In the genomic region with DNA sequence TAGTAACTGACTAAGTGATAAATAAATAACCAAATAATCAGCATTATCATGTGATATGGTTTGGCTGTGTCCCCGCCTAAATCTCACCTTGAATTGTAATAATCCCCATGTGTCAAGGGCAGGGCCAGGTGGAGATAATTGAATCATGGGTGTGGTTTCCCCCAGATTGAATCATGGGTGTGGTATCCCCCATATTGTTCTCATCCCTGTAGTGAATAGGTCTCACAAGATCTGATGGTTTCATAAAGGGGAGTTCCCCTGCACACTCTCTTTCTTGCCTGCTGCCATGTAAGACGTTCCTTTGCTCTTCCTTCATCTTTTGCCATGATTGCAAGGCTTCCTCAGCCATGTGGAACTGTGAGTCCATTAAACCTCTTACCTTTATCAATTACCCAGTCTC, we compare ENCODE assay signal across 24 cellular contexts.
DNase-seq lines count a peak whose midpoint lies in the region; ATAC-seq, FAIRE-seq and TF ChIP-seq lines count a peak whose summit lies in the region.
"Had no signal": no experiment of that assay in that cellular context is flagged by ENCODE, and none has a peak within 500 bp of the region (broad histone marks: within the 10 kb centered on the region; RNA-seq: fewer than 3 reads in every experiment).

No MANE protein-coding gene starts in this region.

- no peak for TF ChIP-seq RAD21 in K562 (CRISPR knock-in tag; conservative IDR thresholded peaks at IDR 0.05 in 1 of 2, IDR thresholded peaks at IDR 0.05 in 1 of 2)

- TF ChIP-seq CTCF in HEK293 (tag by site-specific recombination; IDR thresholded peaks at IDR 0.05) (no peak), K562 (IDR thresholded peaks at IDR 0.05 in 2 of 3, conservative IDR thresholded peaks at IDR 0.05 in 1 of 3; ENCODE audit: insufficient read depth in 2 of 3, low read depth in 1 of 3, low read length in 3 of 3) (no peak), chondrocyte (IDR thresholded peaks at IDR 0.05) (no peak)

- no peak overlapping the region for H3K4me2 ChIP-seq in K562 (ENCODE audit: insufficient read depth, low read length)
- H3K4me2 ChIP-seq: BLaER1, GM23338 had no signal

- no peak overlapping the region for H3K9ac ChIP-seq in K562 (ENCODE audit: insufficient read depth in 1 of 2, low read depth in 2 of 2, low read length in 2 of 2)
- H3K9ac ChIP-seq: BLaER1 had no signal

- ATAC-seq in activated naive CD4-positive, alpha-beta T cell treated with anti-CD3 and anti-CD28 coated beads, Interleukin-2, amount 50 U/mL, for 72 hours, result peak; percentile 26 to 53
- ATAC-seq in K562, result no peak
- ATAC-seq in GM18861 (IDR thresholded peaks at IDR 0.05; ENCODE audit: unreplicated experiment), result no peak
- ATAC-seq: CD8-positive, alpha-beta T cell; GM12878; GM23338; HCT116 had no signal

- H3K4me1 Mint-ChIP-seq in activated naive CD4-positive, alpha-beta T cell treated with anti-CD3 and anti-CD28 coated beads for 36 hours (ENCODE audit: low read depth), result no peaks in the 10 kb centered on the region
- H3K4me1 Mint-ChIP-seq in chondrocyte (ENCODE audit: low read depth), result no peaks in the 10 kb centered on the region
- H3K4me1 Mint-ChIP-seq: B cell; CD4-positive, CD25-positive, alpha-beta regulatory T cell had no signal

- no peaks in the 10 kb centered on the region for H4K20me1 ChIP-seq in K562 (replicated peaks; ENCODE audit: control insufficient read depth, insufficient read depth, low read length)
- H4K20me1 ChIP-seq: BLaER1 had no signal

- H3K27ac ChIP-seq in HEK293 (ENCODE audit: extremely low read depth, low read depth, low read length) (no peak overlapping the region), K562 (ENCODE audit: extremely low read depth, low read depth, low read length) (no peak overlapping the region)
- H3K27ac ChIP-seq: 22Rv1, BLaER1, C4-2B had no signal

- H3K9me3 ChIP-seq in HEK293 (ENCODE audit: control insufficient read depth, insufficient read depth, low read depth, low read length) (no peaks in the 10 kb centered on the region), K562 (replicated peaks; ENCODE audit: control insufficient read depth, insufficient read depth, low read depth, low read length) (no peaks in the 10 kb centered on the region)
- H3K9me3 ChIP-seq: BLaER1, Caco-2 had no signal

- H3K36me3 Mint-ChIP-seq in activated naive CD4-positive, alpha-beta T cell treated with anti-CD3 and anti-CD28 coated beads, Interleukin-2, amount 50 U/mL, for 72 hours, result peaks cover 0 to 5% of the 10 kb centered on the region in 2 donors
- no peaks in the 10 kb centered on the region for H3K36me3 Mint-ChIP-seq in activated naive CD4-positive, alpha-beta T cell treated with anti-CD3 and anti-CD28 coated beads for 36 hours (ENCODE audit: low read depth)
- H3K36me3 Mint-ChIP-seq in chondrocyte (ENCODE audit: low read depth), result no peaks in the 10 kb centered on the region
- H3K36me3 Mint-ChIP-seq: CD4-positive, CD25-positive, alpha-beta regulatory T cell; CD8-positive, alpha-beta T cell had no signal

- H3K27me3 ChIP-seq in K562 (ENCODE audit: control insufficient read depth in 2 of 2, insufficient read depth in 2 of 2, low read length in 2 of 2), result no peaks in the 10 kb centered on the region
- H3K27me3 ChIP-seq: BLaER1 had no signal

- no peaks in the 10 kb centered on the region for H3K9me1 ChIP-seq in K562 (ENCODE audit: control insufficient read depth, insufficient read depth, low read length)

- CTCF ChIA-PET in activated naive CD4-positive, alpha-beta T cell treated with anti-CD3 and anti-CD28 coated beads for 36 hours (lab: Charles Lee), result no interaction called here
- CTCF ChIA-PET in HEK293 (lab: Yijun Ruan, JAX), result no interaction called here
- CTCF ChIA-PET in K562 (lab: Yijun Ruan, JAX; ENCODE audit: low intra/inter-chr PET ratio), result no interaction called here

- H3K9me3 Mint-ChIP-seq in activated naive CD4-positive, alpha-beta T cell treated with anti-CD3 and anti-CD28 coated beads, Interleukin-2, amount 50 U/mL, for 72 hours, result peaks cover 4 to 5% of the 10 kb centered on the region in 2 donors
- no peaks in the 10 kb centered on the region for H3K9me3 Mint-ChIP-seq in activated naive CD4-positive, alpha-beta T cell treated with anti-CD3 and anti-CD28 coated beads for 36 hours
- no peaks in the 10 kb centered on the region for H3K9me3 Mint-ChIP-seq in chondrocyte (ENCODE audit: low read depth)
- H3K9me3 Mint-ChIP-seq: CD8-positive, alpha-beta T cell; GM23338; H9; HFFc6 had no signal

- no peaks in the 10 kb centered on the region for H3K79me2 ChIP-seq in K562 (ENCODE audit: control insufficient read depth, insufficient read depth, low read length)

- intact Hi-C loops in activated naive CD4-positive, alpha-beta T cell treated with anti-CD3 and anti-CD28 coated beads for 36 hours (cut with micrococcal nuclease), result no loop called here
- intact Hi-C loops in K562 (cut with micrococcal nuclease), result no loop called here

- no peak overlapping the region for H3K4me3 ChIP-seq in HEK293 (ENCODE audit: low read depth, low read length)
- no peak overlapping the region for H3K4me3 ChIP-seq in K562
- H3K4me3 ChIP-seq: BLaER1, GM12878, GM23338 had no signal

- H3K4me3 Mint-ChIP-seq in activated naive CD4-positive, alpha-beta T cell treated with anti-CD3 and anti-CD28 coated beads for 36 hours, result no peak overlapping the region
- H3K4me3 Mint-ChIP-seq in chondrocyte (ENCODE audit: unreplicated experiment), result no peak overlapping the region
- H3K4me3 Mint-ChIP-seq: B cell; CD4-positive, CD25-positive, alpha-beta regulatory T cell; CD8-positive, alpha-beta T cell; GM23338; H9; HFFc6 had no signal

- TF ChIP-seq POLR2A in K562 (conservative IDR thresholded peaks at IDR 0.05), result no peak

- 0% methylated on average over 2 of the region's 2 CpGs for WGBS in K562 (ENCODE audit: insufficient coverage, low coverage, missing lambda C conversion rate)

- no TSS peak for BruUV-seq in K562 (replicated peaks; lab: Mats Ljungman, UMichigan)

- no peaks in the 10 kb centered on the region for H3K4me1 ChIP-seq in HEK293 (ENCODE audit: control insufficient read depth, insufficient read depth, low read length)
- no peaks in the 10 kb centered on the region for H3K4me1 ChIP-seq in K562 (replicated peaks in 1 of 2; ENCODE audit: control insufficient read depth in 2 of 2, insufficient read depth in 2 of 2, low read length in 2 of 2)
- H3K4me1 ChIP-seq: BLaER1, Caco-2 had no signal

- POLR2A ChIA-PET in HEK293 (lab: Yijun Ruan, JAX), result no interaction called here
- POLR2A ChIA-PET in K562 (lab: Yijun Ruan, JAX), result no interaction called here

- H3K36me3 ChIP-seq in HEK293 (ENCODE audit: control insufficient read depth in 2 of 2, insufficient read depth in 1 of 2, low read length in 2 of 2), result no peaks in the 10 kb centered on the region
- no peaks in the 10 kb centered on the region for H3K36me3 ChIP-seq in K562 (ENCODE audit: control insufficient read depth, insufficient read depth, low read length)
- H3K36me3 ChIP-seq: BLaER1 had no signal

- in situ Hi-C loops in K562 (cut with MboI), result no loop called here

- DNase-seq in NCI-H748 (lab: John Stamatoyannopoulos, UW; ENCODE audit: unreplicated experiment), result peak; percentile 2
- no peak for DNase-seq in NCI-H748 treated with DMSO at 0.1 percent for 48 hours (lab: John Stamatoyannopoulos, UW)
- DNase-seq in activated naive CD4-positive, alpha-beta T cell treated with anti-CD3 and anti-CD28 coated beads, Interleukin-2, amount 50 U/mL, for 72 hours (ENCODE audit: low spot score in 2 of 2), result no peak
- no peak for DNase-seq in activated naive CD4-positive, alpha-beta T cell treated with anti-CD3 and anti-CD28 coated beads for 36 hours
- no peak for DNase-seq in K562 (ENCODE audit: extremely low read depth in 1 of 4, low spot score in 3 of 4)
- DNase-seq in chondrocyte (ENCODE audit: low spot score), result no peak
- DNase-seq: Caco-2; CD4-positive, CD25-positive, alpha-beta regulatory T cell; CD8-positive, alpha-beta T cell; DMS79; EL; GDM1; H9; HFFc6 had no signal

- no peak overlapping the region for H3K27ac Mint-ChIP-seq in activated naive CD4-positive, alpha-beta T cell treated with anti-CD3 and anti-CD28 coated beads, Interleukin-2, amount 50 U/mL, for 72 hours
- H3K27ac Mint-ChIP-seq in activated naive CD4-positive, alpha-beta T cell treated with anti-CD3 and anti-CD28 coated beads for 36 hours, result no peak overlapping the region
- H3K27ac Mint-ChIP-seq in chondrocyte (ENCODE audit: unreplicated experiment), result no peak overlapping the region
- H3K27ac Mint-ChIP-seq: B cell; CD4-positive, CD25-positive, alpha-beta regulatory T cell; CD8-positive, alpha-beta T cell; GM23338; H9; HFFc6 had no signal

- FAIRE-seq in K562 (lab: Jason Lieb, UNC), result no peak
- FAIRE-seq: A204.1, GM12878 had no signal

- peaks cover 42% of the 10 kb centered on the region for H3K27me3 Mint-ChIP-seq in activated naive CD4-positive, alpha-beta T cell treated with anti-CD3 and anti-CD28 coated beads for 36 hours (ENCODE audit: low read depth)
- H3K27me3 Mint-ChIP-seq in chondrocyte (ENCODE audit: low read depth), result no peaks in the 10 kb centered on the region
- H3K27me3 Mint-ChIP-seq: B cell had no signal

- TF ChIP-seq EP300 in K562 (IDR thresholded peaks at IDR 0.05; ENCODE audit: low read length), result no peak

- H2AFZ ChIP-seq in K562 (ENCODE audit: low read depth, low read length), result no peak overlapping the region
- H2AFZ ChIP-seq: GM23338 had no signal

TF ChIP-seq in HEK293, 187 proteins besides CTCF, POLR2A, EP300 and RAD21 (continues in another document):
- no peak for TF ChIP-seq ZNF354C (tag by site-specific recombination; IDR thresholded peaks at IDR 0.05; ENCODE audit: borderline replicate concordance, low read depth)

TF ChIP-seq in K562, 482 proteins besides CTCF, POLR2A, EP300 and RAD21:
- TF ChIP-seq ZNF431 (CRISPR knock-in tag; IDR thresholded peaks at IDR 0.05) (0 out of 2 replicates have a peak, but pooled peaks have one; percentile 27), TGIF2 (CRISPR knock-in tag; IDR thresholded peaks at IDR 0.05) (no peak)

Comparison
In these comparisons a context has a peak if more than half of its experiments do, and no peak if none do; other contexts are left out.
1. ATAC-seq: peak in activated naive CD4-positive, alpha-beta T cell treated with anti-CD3 and anti-CD28 coated beads, Interleukin-2, amount 50 U/mL, for 72 hours (2 of 2); none in K562 (single experiment) and GM18861 (single experiment).